In the genomic region with DNA sequence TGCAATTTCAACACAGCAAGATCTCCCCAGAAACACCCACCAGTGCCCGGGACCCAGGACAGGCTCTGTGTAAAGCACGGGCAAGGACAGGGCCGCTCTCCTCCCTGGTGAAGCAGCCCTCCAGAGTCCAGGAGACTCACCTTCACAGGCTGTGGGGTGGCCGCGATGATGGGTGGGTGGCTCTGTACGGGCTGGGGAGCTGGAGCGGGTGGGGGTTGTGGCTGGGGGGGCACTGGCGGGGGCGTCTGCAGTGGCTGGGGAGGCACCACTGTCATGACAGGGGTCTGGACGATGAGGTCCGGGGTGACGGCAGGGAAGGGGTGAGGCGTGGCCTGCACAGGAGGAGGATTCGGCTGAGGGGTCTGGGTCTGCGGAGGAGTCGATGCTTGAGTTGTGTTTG, we compare ENCODE assay signal across 1 cellular context.
TF ChIP-seq lines count a peak whose summit lies in the region.

No MANE protein-coding gene starts in this region.

TF ChIP-seq in endothelial cell of umbilical vein, 7 proteins besides CTCF, POLR2A, EP300 and RAD21 (continued from another document):
- TF ChIP-seq JUN (IDR thresholded peaks at IDR 0.05; ENCODE audit: borderline replicate concordance, insufficient read depth, insufficient read length, low read depth): no peak
- no peak for TF ChIP-seq MYC (IDR thresholded peaks at IDR 0.05; ENCODE audit: low read depth, low read length)
- no peak for TF ChIP-seq FOS (IDR thresholded peaks at IDR 0.05; ENCODE audit: borderline replicate concordance, insufficient read depth, low read length)
